In the genomic region with DNA sequence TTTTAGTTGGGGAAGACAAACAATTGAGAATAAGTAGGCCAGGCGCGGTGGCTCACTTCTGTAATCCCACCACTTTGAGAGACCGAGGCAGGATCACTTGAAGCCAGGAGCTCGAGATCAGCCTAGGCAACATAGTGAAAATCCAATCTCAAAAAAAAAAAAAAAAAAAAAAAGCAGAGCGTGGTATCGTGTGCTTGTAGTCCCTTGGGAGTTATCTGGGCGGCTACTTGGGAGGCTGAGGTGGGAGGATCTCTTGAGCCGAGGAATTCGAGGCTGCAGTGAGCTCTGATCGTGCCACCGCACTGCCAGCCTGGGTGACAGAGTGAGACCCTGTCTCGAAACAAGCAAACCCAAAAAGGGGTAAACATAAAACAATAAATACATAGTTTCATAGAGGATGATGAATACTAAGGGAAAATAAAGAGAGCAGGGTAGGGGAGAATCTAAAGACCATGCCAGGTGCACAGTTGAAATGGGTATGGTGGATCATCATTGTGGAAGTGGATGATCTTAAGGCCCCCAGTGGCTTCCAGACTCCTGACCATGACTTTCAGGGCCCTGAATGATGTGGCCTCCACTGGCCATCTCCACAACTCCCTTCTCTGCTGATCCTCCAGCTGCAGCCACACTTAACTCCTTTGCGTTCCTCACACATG, we compare ENCODE assay signal across 8 cellular contexts. TPM values are rescaled to one million over a fixed set of nuclear protein-coding genes. Genes with fewer than 3 reads are reported as not detected.
DNase-seq lines count a peak whose midpoint lies in the region; ATAC-seq and TF ChIP-seq lines count a peak whose summit lies in the region.

No MANE protein-coding gene starts in this region.

- H3K4me1 Mint-ChIP-seq in chondrocyte (ENCODE audit: low read depth), result peaks cover 58% of the 10 kb centered on the region
- H3K4me1 Mint-ChIP-seq in naive thymus-derived CD8-positive, alpha-beta T cell, result peaks cover 44 to 82% (median 70%) of the 10 kb centered on the region in 4 donors

- H3K27ac ChIP-seq in caudate nucleus (ENCODE audit: low read depth, low read length), result no peak overlapping the region

- TF ChIP-seq CTCF in BJ (IDR thresholded peaks at IDR 0.05; ENCODE audit: insufficient read depth, low read depth, low read length) (no peak), chondrocyte (IDR thresholded peaks at IDR 0.05) (no peak)

- CTCF ChIA-PET in BJ (lab: Yijun Ruan, JAX), result no interaction called here

- DNase-seq in BJ (ENCODE audit: low read depth) (no peak), LHCN-M2 (ENCODE audit: low read depth) (peak; percentile 12), chondrocyte (ENCODE audit: low spot score) (no peak), activated gamma-delta T cell (lab: John Stamatoyannopoulos, UW) (no peak), occipital lobe (lab: John Stamatoyannopoulos, UW) (no peak), caudate nucleus (lab: John Stamatoyannopoulos, UW) (no peak), NCI-H146 (lab: John Stamatoyannopoulos, UW) (no peak)
- no peak for DNase-seq in naive thymus-derived CD8-positive, alpha-beta T cell

- no peaks in the 10 kb centered on the region for H3K27me3 ChIP-seq in BJ (ENCODE audit: control insufficient read depth, insufficient read depth, low read length)

- peak overlapping the region; percentile 86 for H3K4me3 ChIP-seq in BJ (ENCODE audit: low read depth, low read length)

- H3K4me3 Mint-ChIP-seq in chondrocyte (ENCODE audit: unreplicated experiment), result peak overlapping the region; percentile 91
- H3K4me3 Mint-ChIP-seq in naive thymus-derived CD8-positive, alpha-beta T cell, result peak overlapping the region; percentile 84 to 97 (median 87)

- H3K9me3 Mint-ChIP-seq in chondrocyte (ENCODE audit: low read depth), result no peaks in the 10 kb centered on the region
- H3K9me3 Mint-ChIP-seq in naive thymus-derived CD8-positive, alpha-beta T cell, result no peaks in the 10 kb centered on the region

- H3K27me3 Mint-ChIP-seq in chondrocyte (ENCODE audit: low read depth), result no peaks in the 10 kb centered on the region
- no peaks in the 10 kb centered on the region for H3K27me3 Mint-ChIP-seq in naive thymus-derived CD8-positive, alpha-beta T cell

- H3K27ac Mint-ChIP-seq in chondrocyte (ENCODE audit: unreplicated experiment), result peak overlapping the region; percentile 78
- peak overlapping the region; percentile 53 to 93 (median 91) for H3K27ac Mint-ChIP-seq in naive thymus-derived CD8-positive, alpha-beta T cell

- POLR2A ChIA-PET in BJ (lab: Charles Lee), result no interaction called here
- POLR2A ChIA-PET in naive thymus-derived CD8-positive, alpha-beta T cell (lab: Charles Lee), result interaction anchor here (0.6 kb wide), 1 partner anchor 95 kb away, joined by 3 read pairs; no protein-coding TSS in a partner anchor

- peaks cover 22% of the 10 kb centered on the region for H3K36me3 Mint-ChIP-seq in chondrocyte (ENCODE audit: low read depth)
- peaks cover 6 to 37% (median 14%) of the 10 kb centered on the region in 3 donors for H3K36me3 Mint-ChIP-seq in naive thymus-derived CD8-positive, alpha-beta T cell

- H3K36me3 ChIP-seq in BJ (ENCODE audit: control insufficient read depth, insufficient read depth, low read length), result peaks cover 5% of the 10 kb centered on the region

- ATAC-seq in naive thymus-derived CD8-positive, alpha-beta T cell, result no peak

RNA-seq across cellular contexts. Expression of a gene that starts 0.9 kb away (rescaled TPM):
- 45.1 and 56.7 TPM in 2 replicates for polyA plus RNA-seq in BJ (2011; rRNA removed)
- 22.7 and 33.6 TPM in 2 replicates for polyA minus RNA-seq in BJ (2011; rRNA and poly(A)+ RNA removed)
- 59.4 and 64.4 TPM in 2 replicates for total RNA-seq in LHCN-M2 (2014; rRNA removed)
- polyA plus RNA-seq in LHCN-M2 (2012), result 29.4 TPM
- total RNA-seq in chondrocyte, result 61.6 to 68.3 TPM (median 66.4 TPM) in 3 replicates
- 10 to 100 TPM; 15.4 to 21.8 TPM for total RNA-seq in naive thymus-derived CD8-positive, alpha-beta T cell
- 10 to 100 TPM; 10.7 to 15.0 (median 12.2) TPM for polyA plus RNA-seq in naive thymus-derived CD8-positive, alpha-beta T cell
- total RNA-seq in occipital lobe, result 18.1 TPM

RNA-seq across cellular contexts. Expression of a gene that starts 1.1 kb away (rescaled TPM):
- polyA plus RNA-seq in BJ (2011; rRNA removed), result 3.1 and 3.5 TPM in 2 replicates
- polyA minus RNA-seq in BJ (2011; rRNA and poly(A)+ RNA removed), result 5.6 and 8.7 TPM in 2 replicates
- total RNA-seq in LHCN-M2 (2014; rRNA removed) (3.3 and 4.6 TPM in 2 replicates), chondrocyte (9.1 to 16.9 TPM (median 16.4 TPM) in 3 replicates), occipital lobe (1.2 TPM)
- polyA plus RNA-seq in LHCN-M2 (2012), result 4.0 TPM
- total RNA-seq in naive thymus-derived CD8-positive, alpha-beta T cell, result 10 to 100 TPM; 12.9 to 14.5 TPM
- 1 to 10 TPM; 1.2 to 4.2 (median 2.5) TPM for polyA plus RNA-seq in naive thymus-derived CD8-positive, alpha-beta T cell
